ENCODE assay signal across 18 cellular contexts in the genomic region with DNA sequence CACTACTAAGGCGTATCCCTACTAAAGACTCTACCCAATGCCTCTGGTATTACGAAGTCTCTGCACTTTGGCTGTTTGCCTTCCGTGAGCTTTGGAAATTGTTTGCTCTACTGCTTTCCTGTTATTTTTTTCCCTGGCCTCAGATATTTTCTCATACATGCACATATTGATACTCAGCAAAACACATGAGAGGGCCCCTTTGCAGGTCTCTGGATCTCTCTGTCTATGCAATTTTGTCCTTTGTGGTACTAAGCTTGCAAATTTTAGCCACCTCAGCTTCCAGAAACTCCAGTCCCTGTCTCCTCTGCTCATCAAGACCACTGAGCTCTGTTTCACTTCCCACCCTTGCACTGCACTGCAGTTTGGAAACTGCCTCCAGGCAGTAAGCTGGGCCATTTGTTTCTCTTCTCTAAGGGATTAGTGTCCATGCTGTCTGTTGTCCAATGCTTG. TPM values are rescaled to one million over a fixed set of nuclear protein-coding genes. Genes with fewer than 3 reads are reported as not detected.
DNase-seq lines count a peak whose midpoint lies in the region; ATAC-seq, FAIRE-seq and TF ChIP-seq lines count a peak whose summit lies in the region.
"Had no signal": no experiment of that assay in that cellular context is flagged by ENCODE, and none has a peak within 500 bp of the region (broad histone marks: within the 10 kb centered on the region; RNA-seq: fewer than 3 reads in every experiment).

No MANE protein-coding gene starts in this region.

- H3K4me3 Mint-ChIP-seq in dendritic cell treated with granulocyte-macrophage colony-stimulating factor and Interleukin-4, amounts not matched to agents 40 ng/mL and 50 ng/mL, for 4 days: no peak overlapping the region
- H3K4me3 Mint-ChIP-seq: CD4-positive, alpha-beta T cell; stimulated activated memory B cell treated with anti-CD40 and anti-IgM and Interleukin-4, amounts not matched to agents 10 μg/mL and 1 μg/mL and 100 μg/mL, for 72 hours had no signal

- peaks cover 12% of the 10 kb centered on the region for H3K4me1 Mint-ChIP-seq in dendritic cell treated with granulocyte-macrophage colony-stimulating factor and Interleukin-4, amounts not matched to agents 40 ng/mL and 50 ng/mL, for 4 days (ENCODE audit: low read depth)

- H3K36me3 Mint-ChIP-seq in dendritic cell treated with granulocyte-macrophage colony-stimulating factor and Interleukin-4, amounts not matched to agents 40 ng/mL and 50 ng/mL, for 4 days (ENCODE audit: low read depth): peaks cover 32% of the 10 kb centered on the region

- FAIRE-seq in urothelium cell line (lab: Jason Lieb, UNC): peak; percentile 73
- FAIRE-seq: H54, pancreas had no signal

- H3K9me2 ChIP-seq in SK-N-SH: no peaks in the 10 kb centered on the region

- peaks cover 6% of the 10 kb centered on the region; the same call in 1 of the 2 replicates for H3K79me2 ChIP-seq in SK-N-SH (ENCODE audit: insufficient read depth)

- TF ChIP-seq EP300 in SK-N-SH (IDR thresholded peaks at IDR 0.05; ENCODE audit: borderline replicate concordance in 1 of 2, low read depth in 1 of 2, low read length in 1 of 2): no peak

- peaks cover 40 to 42% of the 10 kb centered on the region in 2 experiments for H3K36me3 ChIP-seq in SK-N-SH (replicated peaks in 1 of 2; ENCODE audit: control insufficient read depth in 1 of 2, insufficient read depth in 2 of 2, low read length in 1 of 2)
- peaks cover 0 to 2% (median 0%) of the 10 kb centered on the region in 4 donors for H3K36me3 ChIP-seq in liver (ENCODE audit: control insufficient read depth in 4 of 4, insufficient read depth in 3 of 4, low read depth in 1 of 4, low read length in 3 of 4)
- H3K36me3 ChIP-seq: pancreas had no signal

- H3K9ac ChIP-seq in SK-N-SH (no peak overlapping the region), liver (ENCODE audit: low read depth in 1 of 2, low read length in 2 of 2) (no peak overlapping the region)

- TF ChIP-seq RAD21 in SK-N-SH (IDR thresholded peaks at IDR 0.05; ENCODE audit: low read length) (no peak), liver (IDR thresholded peaks at IDR 0.05) (peak; percentile 6 to 40)

- POLR2A ChIA-PET in SK-N-SH (lab: Yijun Ruan, JAX): no interaction called here

- H3K27ac ChIP-seq in SK-N-SH (ENCODE audit: low read depth in 2 of 2, low read length in 1 of 2): peak overlapping the region in 1 of 2 experiments; percentile 29; a peak in 1 of 4 replicates
- peak overlapping the region in 1 of 2 donors; percentile 3 for H3K27ac ChIP-seq in liver (ENCODE audit: low read depth in 1 of 2, low read length in 2 of 2)
- H3K27ac ChIP-seq in substantia nigra (ENCODE audit: low read depth, low read length, poor library complexity, severe bottlenecking): no peak overlapping the region
- H3K27ac ChIP-seq: pancreas had no signal

- DNase-seq in SK-N-SH: peak; percentile 29
- no peak for DNase-seq in urothelium cell line (ENCODE audit: low spot score)
- DNase-seq in substantia nigra (lab: John Stamatoyannopoulos, UW): no peak
- DNase-seq: activated CD4-positive, alpha-beta T cell treated with anti-CD3 and anti-CD28 coated beads, Interleukin-2, amount 50 U/mL, for 48 hours; caudate nucleus; CD4-positive, alpha-beta T cell; NCI-H1417; NK-92 treated with Interleukin-12 subunit alpha and Interleukin-12 subunit beta, amount 100 ng/mL, for 24 hours; pancreas; upper lobe of left lung had no signal

- no peaks in the 10 kb centered on the region for H3K27me3 Mint-ChIP-seq in dendritic cell treated with granulocyte-macrophage colony-stimulating factor and Interleukin-4, amounts not matched to agents 40 ng/mL and 50 ng/mL, for 4 days
- H3K27me3 Mint-ChIP-seq: CD4-positive, alpha-beta T cell; IgD-negative memory B cell; stimulated activated memory B cell treated with anti-CD40 and anti-IgM and Interleukin-4, amounts not matched to agents 10 μg/mL and 1 μg/mL and 100 μg/mL, for 72 hours had no signal

- WGBS in SK-N-SH (ENCODE audit: low lambda C conversion rate): 43% methylated on average over 3 of the region's 3 CpGs
- whole genome bisulfite sequencing in liver: 13% methylated on average over 3 of the region's 3 CpGs

- CTCF ChIA-PET in SK-N-SH (lab: Yijun Ruan, JAX): interaction anchor here (0.9 to 1.6 kb wide), 8 partner anchors 9 to 206 kb away, joined by 3 to 6 read pairs (median 3); no protein-coding TSS in a partner anchor

- H3K27me3 ChIP-seq in SK-N-SH (ENCODE audit: insufficient read depth) (no peaks in the 10 kb centered on the region), liver (ENCODE audit: control insufficient read depth in 4 of 4, insufficient read depth in 4 of 4, low read length in 3 of 4) (no peaks in the 10 kb centered on the region)
- H3K27me3 ChIP-seq: pancreas, upper lobe of left lung had no signal

- H3K4me3 ChIP-seq in SK-N-SH (ENCODE audit: low read depth in 2 of 2, low read length in 1 of 2) (no peak overlapping the region), liver (ENCODE audit: low read depth in 1 of 3, low read length in 3 of 3) (no peak overlapping the region)
- H3K4me3 ChIP-seq: pancreas, upper lobe of left lung had no signal

- peaks cover 9% of the 10 kb centered on the region for H3F3A ChIP-seq in SK-N-SH (replicated peaks; ENCODE audit: insufficient read depth)

- TF ChIP-seq CTCF in SK-N-SH (IDR thresholded peaks at IDR 0.05) (no peak), liver (IDR thresholded peaks at IDR 0.05; ENCODE audit: low read depth, low read length, missing input control) (no peak)

- no peak for ATAC-seq in SK-N-SH treated with all-trans-retinoic acid at 6 μM for 48 hours
- no peak for ATAC-seq in HG03196 (IDR thresholded peaks at IDR 0.05; ENCODE audit: unreplicated experiment)
- no peak for ATAC-seq in HG02870 (IDR thresholded peaks at IDR 0.05; ENCODE audit: unreplicated experiment)
- ATAC-seq: stimulated activated memory B cell treated with anti-CD40 and anti-IgM and Interleukin-4, amounts not matched to agents 10 μg/mL and 1 μg/mL and 100 μg/mL, for 72 hours had no signal

- H3K27ac Mint-ChIP-seq in dendritic cell treated with granulocyte-macrophage colony-stimulating factor and Interleukin-4, amounts not matched to agents 40 ng/mL and 50 ng/mL, for 4 days: peak overlapping the region; percentile 11
- H3K27ac Mint-ChIP-seq: CD4-positive, alpha-beta T cell; stimulated activated memory B cell treated with anti-CD40 and anti-IgM and Interleukin-4, amounts not matched to agents 10 μg/mL and 1 μg/mL and 100 μg/mL, for 72 hours had no signal

- no peaks in the 10 kb centered on the region for H4K20me1 ChIP-seq in SK-N-SH (ENCODE audit: insufficient read depth)

- peaks cover 0 to 7% of the 10 kb centered on the region in 2 experiments; a peak in 2 of 4 replicates for H3K4me1 ChIP-seq in SK-N-SH (ENCODE audit: control insufficient read depth in 1 of 2, insufficient read depth in 2 of 2, low read depth in 1 of 2, low read length in 1 of 2)
- H3K4me1 ChIP-seq in liver (ENCODE audit: control insufficient read depth in 4 of 4, insufficient read depth in 4 of 4, low read length in 3 of 4): peaks cover 0 to 8% (median 4%) of the 10 kb centered on the region in 4 donors
- H3K4me1 ChIP-seq: pancreas had no signal

- H3K4me2 ChIP-seq in SK-N-SH: no peak overlapping the region

- H2AFZ ChIP-seq in SK-N-SH (ENCODE audit: low read depth): no peak overlapping the region

- H3K9me3 ChIP-seq in SK-N-SH (no peaks in the 10 kb centered on the region; the same call in 1 of the 2 replicates), liver (ENCODE audit: control insufficient read depth in 4 of 4, low read length in 3 of 4) (no peaks in the 10 kb centered on the region)
- H3K9me3 ChIP-seq: pancreas had no signal

- intact Hi-C loops in dendritic cell treated with granulocyte-macrophage colony-stimulating factor and Interleukin-4, amounts not matched to agents 40 ng/mL and 50 ng/mL, for 4 days (cut with micrococcal nuclease): no loop called here

- H3K9me3 Mint-ChIP-seq in dendritic cell treated with granulocyte-macrophage colony-stimulating factor and Interleukin-4, amounts not matched to agents 40 ng/mL and 50 ng/mL, for 4 days: peaks cover 12% of the 10 kb centered on the region

TF ChIP-seq in SK-N-SH, 30 proteins besides CTCF, POLR2A, EP300 and RAD21 (continues in another document):
- TF ChIP-seq POLR2AphosphoS5 (IDR thresholded peaks at IDR 0.05; ENCODE audit: low read depth, low read length): no peak
- TF ChIP-seq, protein P1, sequence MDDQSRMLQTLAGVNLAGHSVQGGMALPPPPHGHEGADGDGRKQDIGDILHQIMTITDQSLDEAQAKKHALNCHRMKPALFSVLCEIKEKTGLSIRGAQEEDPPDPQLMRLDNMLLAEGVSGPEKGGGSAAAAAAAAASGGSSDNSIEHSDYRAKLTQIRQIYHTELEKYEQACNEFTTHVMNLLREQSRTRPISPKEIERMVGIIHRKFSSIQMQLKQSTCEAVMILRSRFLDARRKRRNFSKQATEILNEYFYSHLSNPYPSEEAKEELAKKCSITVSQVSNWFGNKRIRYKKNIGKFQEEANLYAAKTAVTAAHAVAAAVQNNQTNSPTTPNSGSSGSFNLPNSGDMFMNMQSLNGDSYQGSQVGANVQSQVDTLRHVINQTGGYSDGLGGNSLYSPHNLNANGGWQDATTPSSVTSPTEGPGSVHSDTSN (IDR thresholded peaks at IDR 0.05): no peak

TF ChIP-seq in SK-N-SH treated with all-trans-retinoic acid at 6 μM for 48 hours, 23 proteins besides CTCF, POLR2A, EP300 and RAD21:
- no peak for TF ChIP-seq PPARA (CRISPR knock-in tag; IDR thresholded peaks at IDR 0.05; ENCODE audit: borderline replicate concordance)

TF ChIP-seq in liver, 16 proteins besides CTCF, POLR2A, EP300 and RAD21:
- peak in 1 of 2 donors; percentile 44 for TF ChIP-seq HNF4A (conservative IDR thresholded peaks at IDR 0.05)
- TF ChIP-seq SP1 (IDR thresholded peaks at IDR 0.05): no peak
TF ChIP-seq in liver: peak in this region for 1.

RNA-seq across cellular contexts. Expression of gene TAF1B, which starts 46.6 kb away (rescaled TPM):
- 7.8 and 8.3 TPM in 2 replicates for polyA plus RNA-seq in SK-N-SH (2012; rRNA removed)
- polyA plus RNA-seq in SK-N-SH (2012; cell fraction: cytosol; rRNA removed): 10.9 and 13.0 TPM in 2 replicates
- polyA plus RNA-seq in SK-N-SH (2012; cell fraction: nucleus; rRNA removed): 5.7 and 11.1 TPM in 2 replicates
- total RNA-seq in liver: 10 to 100 TPM in 1 of 2 donors, 1 to 10 TPM in 1; 7.4 to 17.2 TPM
- polyA plus RNA-seq in liver: 1 to 10 TPM; 3.1 to 3.8 TPM
